In genomic region chr5:9278925-9279603, GRCh38 we compare ENCODE assay signal across 28 cellular contexts.
"Had no signal": no experiment of that assay in that cellular context is flagged by ENCODE, and none has a peak within 500 bp of the region (broad histone marks: within the 10 kb centered on the region; RNA-seq: fewer than 3 reads in every experiment).

No MANE protein-coding gene starts in this region.

- H3K9me3 ChIP-seq: lower lobe of right lung, pancreas, prostate gland, suprapubic skin, thoracic aorta, tibial artery, upper lobe of right lung had no signal

- H3K4me3 ChIP-seq: lower lobe of right lung, pancreas, prostate gland, smooth muscle cell, suprapubic skin, thoracic aorta, tibial artery, upper lobe of right lung had no signal

- H3K27me3 ChIP-seq: pancreas, suprapubic skin, tibial artery, upper lobe of right lung had no signal

- H3K27ac ChIP-seq: lower lobe of right lung, pancreas, prostate gland, suprapubic skin, thoracic aorta, tibial artery, upper lobe of right lung had no signal

- H3K27ac Mint-ChIP-seq: immature natural killer cell; naive B cell; natural killer cell; nephron progenitor cell; stimulated activated naive CD8-positive, alpha-beta T cell treated with anti-CD3 and anti-CD28 coated beads, Interleukin-15, Interleukin-2, amounts not matched to agents 100 ng/mL and 50 ng/mL, for 24 hours had no signal

- DNase-seq: head of caudate nucleus; hippocampal formation; immature natural killer cell; kidney; left colon; left ventricle myocardium superior; lower lobe of right lung; mammary epithelial cell; mesenchymal stem cell; naive B cell; natural killer cell; nephron progenitor cell; nucleus accumbens; pancreas; posterior cingulate gyrus; retina; right cardiac atrium; stimulated activated CD4-positive, alpha-beta T cell treated with anti-CD3 and anti-CD28 coated beads, Interleukin-1b, Interleukin-23, amount 100 ng/mL, for 48 hours; stimulated activated CD4-positive, alpha-beta T cell treated with anti-CD3 and anti-CD28 coated beads, Interleukin-4, amount 100 ng/mL, for 1 hour; stimulated activated naive CD4-positive, alpha-beta T cell; tibial artery; trophoblast cell; upper lobe of right lung had no signal

- ATAC-seq: left colon, left ventricle myocardium superior, natural killer cell, pancreas, upper lobe of right lung had no signal

- H3K4me1 ChIP-seq: lower lobe of right lung, pancreas, prostate gland, upper lobe of right lung had no signal

- H3K4me3 Mint-ChIP-seq: immature natural killer cell; naive B cell; natural killer cell; nephron progenitor cell; stimulated activated naive CD8-positive, alpha-beta T cell treated with anti-CD3 and anti-CD28 coated beads, Interleukin-15, Interleukin-2, amounts not matched to agents 100 ng/mL and 50 ng/mL, for 24 hours had no signal

- H3K4me2 ChIP-seq: smooth muscle cell had no signal

- H3K27me3 Mint-ChIP-seq: naive B cell; stimulated activated naive CD8-positive, alpha-beta T cell treated with anti-CD3 and anti-CD28 coated beads, Interleukin-15, Interleukin-2, amounts not matched to agents 100 ng/mL and 50 ng/mL, for 24 hours had no signal

- H3K36me3 ChIP-seq: lower lobe of right lung, pancreas, prostate gland, suprapubic skin, thoracic aorta, tibial artery, upper lobe of right lung had no signal

- H3K36me3 Mint-ChIP-seq: immature natural killer cell, naive B cell, natural killer cell had no signal

- H3K4me1 Mint-ChIP-seq: immature natural killer cell, naive B cell, natural killer cell, nephron progenitor cell had no signal
